ENCODE assay signal across 8 cellular contexts in genomic region chr4:123397276-123398150, GRCh38. TPM values are rescaled to one million over a fixed set of nuclear protein-coding genes. Genes with fewer than 3 reads are reported as not detected.
A peak's percentile ranks its signal among the peaks of the same experiment; 100 is the strongest.
DNase-seq lines count a peak whose midpoint lies in the region; ATAC-seq and TF ChIP-seq lines count a peak whose summit lies in the region.

No MANE protein-coding gene starts in this region.

- CTCF ChIA-PET in activated CD4-positive, alpha-beta memory T cell treated with anti-CD3 and anti-CD28 coated beads, Interleukin-2, amount 10 ng/mL, durations not matched to agents 7 days and 5 days (lab: Charles Lee): interaction anchor here (0.8 kb wide), 1 partner anchor 21 kb away, joined by 4 read pairs; no protein-coding TSS in a partner anchor

- POLR2A ChIA-PET in activated CD4-positive, alpha-beta memory T cell treated with anti-CD3 and anti-CD28 coated beads, Interleukin-2, amount 10 ng/mL, durations not matched to agents 7 days and 5 days (lab: Charles Lee): interaction anchor here (0.9 to 2.0 kb wide), 5 partner anchors 8 to 23 kb away, joined by 3 to 7 read pairs (median 4); no protein-coding TSS in a partner anchor

- in situ Hi-C loops in GM13976 (cut with MboI; ENCODE audit: low sequenced_read_pairs, unreplicated experiment): loop anchor here (25.0 kb wide), 2 partner anchors 265 to 615 kb away; no protein-coding TSS in a partner anchor

- H3K4me1 Mint-ChIP-seq in activated CD4-positive, alpha-beta memory T cell treated with anti-CD3 and anti-CD28 coated beads, Interleukin-2, amount 10 ng/mL, durations not matched to agents 7 days and 5 days: peaks cover 30% of the 10 kb centered on the region
- H3K4me1 Mint-ChIP-seq in endothelial cell (ENCODE audit: unreplicated experiment): peaks cover 35% of the 10 kb centered on the region
- peaks cover 51% of the 10 kb centered on the region for H3K4me1 Mint-ChIP-seq in stimulated activated naive CD8-positive, alpha-beta T cell treated with anti-CD3 and anti-CD28 coated beads, Interleukin-15, Interleukin-2, amounts not matched to agents 100 ng/mL and 50 ng/mL, for 24 hours (ENCODE audit: low read depth)

- peak overlapping the region; percentile 76 for H3K4me3 Mint-ChIP-seq in activated CD4-positive, alpha-beta memory T cell treated with anti-CD3 and anti-CD28 coated beads, Interleukin-2, amount 10 ng/mL, durations not matched to agents 7 days and 5 days
- peak overlapping the region; percentile 93 for H3K4me3 Mint-ChIP-seq in endothelial cell (ENCODE audit: unreplicated experiment)
- peak overlapping the region; percentile 99 for H3K4me3 Mint-ChIP-seq in stimulated activated naive CD8-positive, alpha-beta T cell treated with anti-CD3 and anti-CD28 coated beads, Interleukin-15, Interleukin-2, amounts not matched to agents 100 ng/mL and 50 ng/mL, for 24 hours

- H3K36me3 Mint-ChIP-seq in activated CD4-positive, alpha-beta memory T cell treated with anti-CD3 and anti-CD28 coated beads, Interleukin-2, amount 10 ng/mL, durations not matched to agents 7 days and 5 days (ENCODE audit: low read depth): peaks cover 22% of the 10 kb centered on the region
- peaks cover 26% of the 10 kb centered on the region for H3K36me3 Mint-ChIP-seq in endothelial cell (ENCODE audit: low read depth, unreplicated experiment)
- H3K36me3 Mint-ChIP-seq in stimulated activated naive CD8-positive, alpha-beta T cell treated with anti-CD3 and anti-CD28 coated beads, Interleukin-15, Interleukin-2, amounts not matched to agents 100 ng/mL and 50 ng/mL, for 24 hours (ENCODE audit: low read depth): peaks cover 43% of the 10 kb centered on the region

- H3K9me3 Mint-ChIP-seq in activated CD4-positive, alpha-beta memory T cell treated with anti-CD3 and anti-CD28 coated beads, Interleukin-2, amount 10 ng/mL, durations not matched to agents 7 days and 5 days: no peaks in the 10 kb centered on the region
- no peaks in the 10 kb centered on the region for H3K9me3 Mint-ChIP-seq in endothelial cell (ENCODE audit: unreplicated experiment)
- no peaks in the 10 kb centered on the region for H3K9me3 Mint-ChIP-seq in stimulated activated naive CD8-positive, alpha-beta T cell treated with anti-CD3 and anti-CD28 coated beads, Interleukin-15, Interleukin-2, amounts not matched to agents 100 ng/mL and 50 ng/mL, for 24 hours

- peak overlapping the region; percentile 48 for H3K27ac Mint-ChIP-seq in activated CD4-positive, alpha-beta memory T cell treated with anti-CD3 and anti-CD28 coated beads, Interleukin-2, amount 10 ng/mL, durations not matched to agents 7 days and 5 days
- H3K27ac Mint-ChIP-seq in endothelial cell (ENCODE audit: unreplicated experiment): peak overlapping the region; percentile 52
- peak overlapping the region; percentile 97 for H3K27ac Mint-ChIP-seq in stimulated activated naive CD8-positive, alpha-beta T cell treated with anti-CD3 and anti-CD28 coated beads, Interleukin-15, Interleukin-2, amounts not matched to agents 100 ng/mL and 50 ng/mL, for 24 hours

- peak; percentile 12 for ATAC-seq in HG02798 (IDR thresholded peaks at IDR 0.05; ENCODE audit: poor library complexity, unreplicated experiment)

- H3K27me3 Mint-ChIP-seq in activated CD4-positive, alpha-beta memory T cell treated with anti-CD3 and anti-CD28 coated beads, Interleukin-2, amount 10 ng/mL, durations not matched to agents 7 days and 5 days: peaks cover 39% of the 10 kb centered on the region
- H3K27me3 Mint-ChIP-seq in endothelial cell (ENCODE audit: unreplicated experiment): peaks cover 17% of the 10 kb centered on the region
- no peaks in the 10 kb centered on the region for H3K27me3 Mint-ChIP-seq in stimulated activated naive CD8-positive, alpha-beta T cell treated with anti-CD3 and anti-CD28 coated beads, Interleukin-15, Interleukin-2, amounts not matched to agents 100 ng/mL and 50 ng/mL, for 24 hours

- TF ChIP-seq CTCF in GM13976 (IDR thresholded peaks at IDR 0.05; ENCODE audit: borderline replicate concordance, control extremely low read depth, extremely low read depth, insufficient read depth, missing control alignments) (no peak), endothelial cell (IDR thresholded peaks at IDR 0.05; ENCODE audit: unreplicated experiment) (no peak)

- DNase-seq in GM13976 (ENCODE audit: low spot score) (peak; percentile 48), NCI-H2029 (lab: John Stamatoyannopoulos, UW) (peak; percentile 22), endothelial cell (ENCODE audit: low spot score) (peak; percentile 67), mucosa of gallbladder (ENCODE audit: low spot score) (peak; percentile 69), OCI-M2 (lab: John Stamatoyannopoulos, UW; ENCODE audit: unreplicated experiment) (no peak)
- peak; percentile 38 for DNase-seq in activated CD4-positive, alpha-beta memory T cell treated with anti-CD3 and anti-CD28 coated beads, Interleukin-2, amount 10 ng/mL, durations not matched to agents 7 days and 5 days

RNA-seq across cellular contexts. Expression of gene SPRY1, which starts 0.9 kb away (rescaled TPM):
- total RNA-seq in activated CD4-positive, alpha-beta memory T cell treated with anti-CD3 and anti-CD28 coated beads, Interleukin-2, amount 10 ng/mL, durations not matched to agents 7 days and 5 days: 10 to 100 TPM; 16.5 to 18.5 TPM
- total RNA-seq in endothelial cell (ENCODE audit: unreplicated experiment) (58.3 TPM), mucosa of gallbladder (93.2 TPM)
